17 cellular contexts compared by ENCODE assay signal in the genomic region with DNA sequence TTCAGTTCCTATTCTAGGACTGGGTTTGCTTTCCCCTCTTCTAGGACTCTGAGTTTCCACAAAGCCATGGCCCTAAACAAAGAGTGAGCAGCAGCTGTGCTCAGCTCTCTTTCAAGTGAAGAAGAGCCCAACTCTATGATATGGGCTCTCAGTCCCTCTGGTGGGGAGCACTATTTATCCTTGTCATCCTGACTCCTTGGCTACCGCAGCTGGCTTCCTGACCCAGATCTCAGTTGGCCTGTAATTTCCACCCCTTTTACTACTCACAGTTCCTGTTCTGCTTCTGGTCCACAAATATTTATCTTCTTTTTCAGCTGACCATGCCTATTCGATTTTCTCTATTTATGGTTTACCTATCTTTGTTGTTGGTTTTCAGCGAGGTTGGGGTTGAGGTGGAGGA.
"Had no signal": no experiment of that assay in that cellular context is flagged by ENCODE, and none has a peak within 500 bp of the region (broad histone marks: within the 10 kb centered on the region; RNA-seq: fewer than 3 reads in every experiment).

No MANE protein-coding gene starts in this region.

- FAIRE-seq: kidney, small intestine, urothelium cell line had no signal

- H3K4me2 ChIP-seq: hepatocyte had no signal

- H3K36me3 ChIP-seq: right atrium auricular region, thyroid gland had no signal

- H3K4me1 Mint-ChIP-seq: natural killer cell, neural crest cell had no signal

- H3K27ac ChIP-seq: coronary artery, hepatocyte, right atrium auricular region, thyroid gland had no signal

- H3K4me1 ChIP-seq: right atrium auricular region had no signal

- H3K4me3 ChIP-seq: coronary artery, hepatocyte, right atrium auricular region, thyroid gland had no signal

- H3K36me3 Mint-ChIP-seq: natural killer cell, type B pancreatic cell had no signal

- H3K79me2 ChIP-seq: hepatocyte had no signal

- H3K27ac Mint-ChIP-seq: natural killer cell, type B pancreatic cell had no signal

- H3K27me3 ChIP-seq: hepatocyte, right atrium auricular region, thyroid gland had no signal

- H2AFZ ChIP-seq: hepatocyte had no signal

- H3K4me3 Mint-ChIP-seq: natural killer cell, neural crest cell, type B pancreatic cell had no signal

- DNase-seq: effector CD4-positive, alpha-beta T cell; foreskin melanocyte; head of caudate nucleus; kidney; left cardiac atrium; left ventricle myocardium superior; natural killer cell; small intestine; stimulated activated CD4-positive, alpha-beta T cell treated with anti-CD3 and anti-CD28 coated beads, Interleukin-12 subunit alpha, Interleukin-12 subunit beta, amount 100 ng/mL, for 4 hours; stimulated activated naive CD4-positive, alpha-beta T cell treated with Interleukin-2 at 50 U/mL for 16 hours; thyroid gland had no signal

- H3K9me3 ChIP-seq: right atrium auricular region, thyroid gland had no signal

- ATAC-seq: left cardiac atrium, left ventricle myocardium superior, natural killer cell had no signal

- H3K27me3 Mint-ChIP-seq: type B pancreatic cell had no signal

- H3K9me3 Mint-ChIP-seq: natural killer cell, type B pancreatic cell had no signal
